In genomic region chr3:84836961-84837360, GRCh38 we compare ENCODE assay signal across 13 cellular contexts.
DNase-seq lines count a peak whose midpoint lies in the region; ATAC-seq, FAIRE-seq and TF ChIP-seq lines count a peak whose summit lies in the region.
"Had no signal": no experiment of that assay in that cellular context is flagged by ENCODE, and none has a peak within 500 bp of the region (broad histone marks: within the 10 kb centered on the region; RNA-seq: fewer than 3 reads in every experiment).

No MANE protein-coding gene starts in this region.

- WGBS in neuronal stem cell (ENCODE audit: extremely low coverage in 2 of 2, insufficient read length in 2 of 2, insufficient replicate concordance in 1 of 2), 2 donors, result no CpG with 5 or more reads among the region's 2 CpGs

- intact Hi-C loops in PC-3 (cut with micrococcal nuclease), result no loop called here

- CTCF ChIA-PET in PC-3 (lab: Charles Lee), result no interaction called here

- no peaks in the 10 kb centered on the region for H3K79me1 ChIP-seq in neuronal stem cell (ENCODE audit: low read depth, low read length)

- H3K14ac ChIP-seq in neuronal stem cell (ENCODE audit: low read length), result no peak overlapping the region

- H2BK12ac ChIP-seq in neuronal stem cell (ENCODE audit: low read length), result no peak overlapping the region

- H3K4ac ChIP-seq in neuronal stem cell (ENCODE audit: low read length), result no peak overlapping the region

- no peak overlapping the region for H3K4me3 ChIP-seq in PC-3 (ENCODE audit: low read length)
- no peak overlapping the region for H3K4me3 ChIP-seq in neuronal stem cell (ENCODE audit: low read length in 2 of 2)
- H3K4me3 ChIP-seq: neural progenitor cell had no signal

- POLR2A ChIA-PET in PC-3 (lab: Charles Lee; ENCODE audit: unreplicated experiment), result no interaction called here

- FAIRE-seq in HTR-8/SVneo (lab: Jason Lieb, UNC), result no peak
- FAIRE-seq: GM12891 had no signal

- H2BK15ac ChIP-seq in neuronal stem cell (ENCODE audit: low read length), result no peak overlapping the region

- H3K9ac ChIP-seq in PC-3 (ENCODE audit: low read length), result no peak overlapping the region
- H3K9ac ChIP-seq in neuronal stem cell (ENCODE audit: low read depth, low read length, poor library complexity), result no peak overlapping the region
- H3K9ac ChIP-seq: neural progenitor cell had no signal

- H3K4me2 ChIP-seq in PC-3 (ENCODE audit: low read length) (no peak overlapping the region), neuronal stem cell (ENCODE audit: insufficient read depth, low read length, poor library complexity, severe bottlenecking) (no peak overlapping the region)
- H3K4me2 ChIP-seq: neural progenitor cell had no signal

- TF ChIP-seq CTCF in PC-3 (conservative IDR thresholded peaks at IDR 0.05; ENCODE audit: low read depth, low read length), result no peak

- no peak overlapping the region for H2AFZ ChIP-seq in PC-3 (ENCODE audit: low read length)
- no peak overlapping the region for H2AFZ ChIP-seq in neuronal stem cell (ENCODE audit: low read length)
- H2AFZ ChIP-seq: neural progenitor cell had no signal

- H3K9me3 ChIP-seq in PC-3 (ENCODE audit: low read length) (no peaks in the 10 kb centered on the region), neuronal stem cell (replicated peaks in 1 of 2; ENCODE audit: control insufficient read depth in 2 of 2, insufficient read depth in 1 of 2, low read depth in 1 of 2, low read length in 2 of 2) (no peaks in the 10 kb centered on the region)

- no peaks in the 10 kb centered on the region for H3K9me2 ChIP-seq in PC-3 (replicated peaks; ENCODE audit: low read length)

- BruUV-seq in PC-3 (replicated peaks; lab: Mats Ljungman, UMichigan), result no TSS peak

- H3K27me3 ChIP-seq in PC-3 (ENCODE audit: low read length), result no peaks in the 10 kb centered on the region
- H3K27me3 ChIP-seq in neuronal stem cell (ENCODE audit: control insufficient read depth in 3 of 3, insufficient read depth in 3 of 3, low read depth in 1 of 3, low read length in 3 of 3), result no peaks in the 10 kb centered on the region
- H3K27me3 ChIP-seq: neural progenitor cell had no signal

- H3F3A ChIP-seq in PC-3 (ENCODE audit: low read length, unreplicated experiment), result no peaks in the 10 kb centered on the region

- no peak overlapping the region for H2BK120ac ChIP-seq in neuronal stem cell (ENCODE audit: low read depth, low read length)

- no peak overlapping the region for H2BK5ac ChIP-seq in neuronal stem cell (ENCODE audit: low read length)

- H4K20me1 ChIP-seq in PC-3 (ENCODE audit: low read length), result no peaks in the 10 kb centered on the region

- ATAC-seq in PC-3, result peak; percentile 27; the same call in 1 of the 2 replicates
- ATAC-seq: stimulated activated naive CD8-positive, alpha-beta T cell treated with anti-CD3 and anti-CD28 coated beads, Interleukin-15, Interleukin-2, amounts not matched to agents 100 U/mL and 50 U/mL, for 24 hours had no signal

- peak; percentile 43 for DNase-seq in DMS53 treated with DMSO at 0.1 percent for 48 hours (lab: John Stamatoyannopoulos, UW; ENCODE audit: unreplicated experiment)
- peak; percentile 97 for DNase-seq in NCI-H146 (lab: John Stamatoyannopoulos, UW)
- DNase-seq in PC-3, result peak; percentile 66
- DNase-seq in iPS-NIHi7 (ENCODE audit: extremely low spot score), result peak; percentile 52
- DNase-seq in KG1 (lab: John Stamatoyannopoulos, UW), result no peak
- DNase-seq in HTR-8/SVneo (ENCODE audit: insufficient read length, low spot score), result no peak
- no peak for DNase-seq in SK-N-DZ (ENCODE audit: low spot score)
- DNase-seq in neuronal stem cell (ENCODE audit: low spot score), result no peak
- DNase-seq: CD4-positive, alpha-beta T cell; stimulated activated naive CD8-positive, alpha-beta T cell treated with anti-CD3 and anti-CD28 coated beads, Interleukin-15, Interleukin-2, amounts not matched to agents 100 U/mL and 50 U/mL, for 24 hours; T1000 had no signal

- H3K36me3 ChIP-seq in PC-3 (ENCODE audit: low read depth, low read length) (no peaks in the 10 kb centered on the region), neuronal stem cell (replicated peaks in 1 of 2; ENCODE audit: control insufficient read depth in 2 of 2, insufficient read depth in 2 of 2, low read length in 2 of 2) (no peaks in the 10 kb centered on the region)
- H3K36me3 ChIP-seq: neural progenitor cell had no signal

- no peak overlapping the region for H3K18ac ChIP-seq in neuronal stem cell (ENCODE audit: low read length)

- no peak overlapping the region for H2AK5ac ChIP-seq in neuronal stem cell (ENCODE audit: low read depth, low read length)

- H3K27ac ChIP-seq in PC-3 (ENCODE audit: low read length), result no peak overlapping the region
- no peak overlapping the region for H3K27ac ChIP-seq in neuronal stem cell (replicated peaks; ENCODE audit: low read length)
- H3K27ac ChIP-seq: neural progenitor cell had no signal

- H3K4me1 ChIP-seq in PC-3 (ENCODE audit: insufficient read depth, low read length) (no peaks in the 10 kb centered on the region), neuronal stem cell (ENCODE audit: control insufficient read depth in 2 of 2, insufficient read depth in 1 of 2, low read depth in 1 of 2, low read length in 2 of 2) (no peaks in the 10 kb centered on the region)
- H3K4me1 ChIP-seq: neural progenitor cell had no signal

- H3K79me2 ChIP-seq in PC-3 (ENCODE audit: low read length), result no peaks in the 10 kb centered on the region

- no peak overlapping the region for H4K91ac ChIP-seq in neuronal stem cell (ENCODE audit: low read depth, low read length, poor library complexity)

- H4K8ac ChIP-seq in neuronal stem cell (ENCODE audit: low read depth, low read length), result no peak overlapping the region

- no peak overlapping the region for H3K23ac ChIP-seq in neuronal stem cell (ENCODE audit: low read depth, low read length, poor library complexity)

Comparison
In these comparisons a context has a peak if more than half of its experiments do, and no peak if none do; other contexts are left out.
1. DNase-seq: peak in DMS53 treated with DMSO at 0.1 percent for 48 hours (single experiment), NCI-H146 (single experiment), PC-3 (single experiment) and iPS-NIHi7 (single experiment); none in KG1 (single experiment), HTR-8/SVneo (single experiment), SK-N-DZ (single experiment) and neuronal stem cell (single experiment).